In genomic region chr7:19284596-19285300, GRCh38 we compare ENCODE assay signal across 23 cellular contexts.
DNase-seq lines count a peak whose midpoint lies in the region; TF ChIP-seq lines count a peak whose summit lies in the region.
"Had no signal": no experiment of that assay in that cellular context is flagged by ENCODE, and none has a peak within 500 bp of the region (broad histone marks: within the 10 kb centered on the region; RNA-seq: fewer than 3 reads in every experiment).

No MANE protein-coding gene starts in this region.

- H3K4me1 ChIP-seq in adipocyte (ENCODE audit: control insufficient read depth, insufficient read depth, low read length) (peaks cover 13% of the 10 kb centered on the region), A673 (ENCODE audit: insufficient read depth, low read length, poor library complexity, severe bottlenecking) (no peaks in the 10 kb centered on the region), suprapubic skin (no peaks in the 10 kb centered on the region)
- H3K4me1 ChIP-seq: left ventricle myocardium inferior, right atrium auricular region had no signal

- DNase-seq in AG04449 (ENCODE audit: low read depth, low spot score) (peak; percentile 7), HCEC 1CT (peak; percentile 92), adipocyte (ENCODE audit: low read depth) (peak; percentile 60), fibroblast of pulmonary artery (ENCODE audit: low read depth) (peak; percentile 60), SKM-1 (lab: John Stamatoyannopoulos, UW; ENCODE audit: unreplicated experiment) (no peak), A673 (ENCODE audit: low spot score) (no peak), suprapubic skin (ENCODE audit: low spot score in 2 of 2) (no peak)
- no peak for DNase-seq in activated effector memory CD4-positive, alpha-beta T cell treated with Interleukin-2 at 50 U/mL for 16 hours
- DNase-seq: activated CD4-positive, alpha-beta T cell treated with anti-CD3 and anti-CD28 coated beads for 48 hours; activated naive CD4-positive, alpha-beta T cell treated with anti-CD3 and anti-CD28 coated beads, Interleukin-2, amount 10 ng/mL, durations not matched to agents 7 days and 5 days; activated T-cell treated with anti-CD3 and anti-CD28 coated beads, Interleukin-2, amount 50 U/mL, for 72 hours; aorta; CD4-positive, CD25-positive, alpha-beta regulatory T cell; effector memory CD8-positive, alpha-beta T cell; left ventricle myocardium inferior; natural killer cell; NCI-H510A treated with DMSO at 0.1 percent for 48 hours; NK-92 treated with Interleukin-12 subunit alpha and Interleukin-12 subunit beta, amount 100 ng/mL, for 24 hours; ovary; stimulated activated CD4-positive, alpha-beta T cell treated with anti-CD3 and anti-CD28 coated beads, Interleukin-15, amount 100 ng/mL, for 24 hours had no signal

- no peaks in the 10 kb centered on the region for H3K36me3 ChIP-seq in adipocyte (ENCODE audit: control insufficient read depth, insufficient read depth, low read length, severe bottlenecking)
- H3K36me3 ChIP-seq in A673 (ENCODE audit: insufficient read depth, low read length, poor library complexity, severe bottlenecking): no peaks in the 10 kb centered on the region
- H3K36me3 ChIP-seq in suprapubic skin: no peaks in the 10 kb centered on the region
- H3K36me3 ChIP-seq: left ventricle myocardium inferior, ovary, right atrium auricular region, SJSA1 had no signal

- TF ChIP-seq POLR2A in suprapubic skin (IDR thresholded peaks at IDR 0.05): no peak

- no peak overlapping the region for H3K9ac ChIP-seq in adipocyte (ENCODE audit: low read length)

- intact Hi-C loops in A673 (cut with micrococcal nuclease; ENCODE audit: unreplicated experiment): no loop called here

- H3K27ac ChIP-seq in A673 (ENCODE audit: low read depth, low read length, poor library complexity, severe bottlenecking) (no peak overlapping the region), suprapubic skin (no peak overlapping the region)
- H3K27ac ChIP-seq: left ventricle myocardium inferior, ovary, right atrium auricular region had no signal

- H3K27me3 ChIP-seq in adipocyte (replicated peaks; ENCODE audit: control insufficient read depth, insufficient read depth, low read length): no peaks in the 10 kb centered on the region
- no peaks in the 10 kb centered on the region for H3K27me3 ChIP-seq in A673 (replicated peaks; ENCODE audit: insufficient read depth, low read depth, low read length, poor library complexity)
- H3K27me3 ChIP-seq in suprapubic skin: no peaks in the 10 kb centered on the region
- H3K27me3 ChIP-seq: hepatocyte, ovary, right atrium auricular region, SJSA1 had no signal

- H3K9me3 ChIP-seq in adipocyte (ENCODE audit: control insufficient read depth, low read length) (peaks cover 3% of the 10 kb centered on the region), A673 (ENCODE audit: low read depth, low read length, poor library complexity, severe bottlenecking) (no peaks in the 10 kb centered on the region), suprapubic skin (no peaks in the 10 kb centered on the region)
- H3K9me3 ChIP-seq: SJSA1 had no signal

- TF ChIP-seq CTCF in AG04449 (IDR thresholded peaks at IDR 0.05; ENCODE audit: insufficient read depth, low read length, missing control alignments): no peak
- TF ChIP-seq CTCF in fibroblast of pulmonary artery (IDR thresholded peaks at IDR 0.05; ENCODE audit: low read length, missing control alignments): no peak
- no peak for TF ChIP-seq CTCF in A673 (conservative IDR thresholded peaks at IDR 0.05; ENCODE audit: low read depth, low read length)
- TF ChIP-seq CTCF in suprapubic skin (IDR thresholded peaks at IDR 0.05): no peak

- BruUV-seq in A673 (replicated peaks; lab: Mats Ljungman, UMichigan): no TSS peak

- H3K4me3 ChIP-seq in AG04449 (ENCODE audit: low read depth, low read length) (no peak overlapping the region), adipocyte (ENCODE audit: low read length) (peak overlapping the region; percentile 13), fibroblast of pulmonary artery (replicated peaks; ENCODE audit: low read depth, low read length) (no peak overlapping the region), A673 (ENCODE audit: low read depth, low read length, poor library complexity, severe bottlenecking) (no peak overlapping the region), suprapubic skin (no peak overlapping the region)
- H3K4me3 ChIP-seq: hepatocyte, left ventricle myocardium inferior, ovary, right atrium auricular region, SJSA1 had no signal

- CTCF ChIA-PET in AG04449 (lab: Yijun Ruan, JAX): no interaction called here
- CTCF ChIA-PET in A673 (lab: Charles Lee): no interaction called here

- 36% methylated on average over 3 of the region's 3 CpGs for WGBS in suprapubic skin

- no peak for TF ChIP-seq EP300 in suprapubic skin (IDR thresholded peaks at IDR 0.05)

- POLR2A ChIA-PET in AG04449 (lab: Yijun Ruan, JAX) (no interaction called here), A673 (lab: Charles Lee; ENCODE audit: low non-redundant PET) (no interaction called here)

Comparison
In these comparisons a context has a peak if more than half of its experiments do, and no peak if none do; other contexts are left out.
1. DNase-seq: peak in AG04449 (single experiment), HCEC 1CT (single experiment), adipocyte (single experiment) and fibroblast of pulmonary artery (single experiment); none in SKM-1 (single experiment), A673 (single experiment), activated effector memory CD4-positive, alpha-beta T cell treated with Interleukin-2 at 50 U/mL for 16 hours (single experiment) and suprapubic skin (0 of 2).